Comparison of ENCODE assay signal across 17 cellular contexts in genomic region chr14:61694039-61694438, GRCh38. TPM values are rescaled to one million over a fixed set of nuclear protein-coding genes. Genes with fewer than 3 reads are reported as not detected.
DNase-seq lines count a peak whose midpoint lies in the region; ATAC-seq and TF ChIP-seq lines count a peak whose summit lies in the region.
"Had no signal": no experiment of that assay in that cellular context is flagged by ENCODE, and none has a peak within 500 bp of the region (broad histone marks: within the 10 kb centered on the region; RNA-seq: fewer than 3 reads in every experiment).

No MANE protein-coding gene starts in this region.

- no peak overlapping the region for H3K27ac ChIP-seq in BLaER1
- peak overlapping the region; percentile 94 for H3K27ac ChIP-seq in GM23248
- H3K27ac ChIP-seq: SJSA1 had no signal

- H3K4me1 ChIP-seq in BLaER1 (peaks cover 42% of the 10 kb centered on the region), GM23248 (ENCODE audit: insufficient read depth) (peaks cover 9% of the 10 kb centered on the region)

- peaks cover 2% of the 10 kb centered on the region for H3K9me3 Mint-ChIP-seq in activated CD8-positive, alpha-beta T cell treated with anti-CD3 and anti-CD28 coated beads, Interleukin-2, amount 10 ng/mL, durations not matched to agents 7 days and 5 days (ENCODE audit: insufficient read depth)
- H3K9me3 Mint-ChIP-seq in mesothelial cell of epicardium = no peaks in the 10 kb centered on the region

- peaks cover 46% of the 10 kb centered on the region for H3K4me1 Mint-ChIP-seq in activated CD8-positive, alpha-beta T cell treated with anti-CD3 and anti-CD28 coated beads, Interleukin-2, amount 10 ng/mL, durations not matched to agents 7 days and 5 days (ENCODE audit: low read depth)
- H3K4me1 Mint-ChIP-seq in mesothelial cell of epicardium = peaks cover 30% of the 10 kb centered on the region

- H3K4me3 ChIP-seq in BLaER1 = no peak overlapping the region
- H3K4me3 ChIP-seq in GM23248 = peak overlapping the region; percentile 75

- 98 to 99% methylated on average over 6 of the region's 6 CpGs for WGBS in GM23248 (ENCODE audit: low coverage in 1 of 2, low lambda C conversion rate in 2 of 2, missing lambda C conversion rate in 2 of 2), 2 experiments

- no peak for TF ChIP-seq CTCF in mesothelial cell of epicardium (IDR thresholded peaks at IDR 0.05; ENCODE audit: unreplicated experiment)

- no peak for ATAC-seq in activated CD8-positive, alpha-beta T cell treated with anti-CD3 and anti-CD28 coated beads, Interleukin-2, amount 10 ng/mL, durations not matched to agents 7 days and 5 days

- no peaks in the 10 kb centered on the region for H3K27me3 Mint-ChIP-seq in activated CD8-positive, alpha-beta T cell treated with anti-CD3 and anti-CD28 coated beads, Interleukin-2, amount 10 ng/mL, durations not matched to agents 7 days and 5 days (ENCODE audit: low read depth)
- H3K27me3 Mint-ChIP-seq in mesothelial cell of epicardium (ENCODE audit: low read depth) = no peaks in the 10 kb centered on the region
- H3K27me3 Mint-ChIP-seq: stimulated activated naive B cell treated with anti-CD40 and anti-IgM and Interleukin-4, amounts not matched to agents 10 μg/mL and 1 μg/mL and 100 μg/mL, for 72 hours had no signal

- H3K9me2 ChIP-seq in GM23248 (ENCODE audit: insufficient read depth) = no peaks in the 10 kb centered on the region

- no peaks in the 10 kb centered on the region for H3K36me3 ChIP-seq in BLaER1
- peaks cover 29% of the 10 kb centered on the region for H3K36me3 ChIP-seq in GM23248 (ENCODE audit: low read depth)
- H3K36me3 ChIP-seq: left ventricle myocardium inferior, pancreas had no signal

- H3K36me3 Mint-ChIP-seq in activated CD8-positive, alpha-beta T cell treated with anti-CD3 and anti-CD28 coated beads, Interleukin-2, amount 10 ng/mL, durations not matched to agents 7 days and 5 days (ENCODE audit: low read depth) = peaks cover 32% of the 10 kb centered on the region
- no peaks in the 10 kb centered on the region for H3K36me3 Mint-ChIP-seq in mesothelial cell of epicardium

- peaks cover 79% of the 10 kb centered on the region for H3K79me2 ChIP-seq in GM23248 (ENCODE audit: insufficient read depth)

- H3K27me3 ChIP-seq in BLaER1 (no peaks in the 10 kb centered on the region), GM23248 (replicated peaks; ENCODE audit: insufficient read depth) (no peaks in the 10 kb centered on the region)
- H3K27me3 ChIP-seq: pancreas, SJSA1 had no signal

- in situ Hi-C loops in GM23248 (cut with MboI) = loop anchor here (10.0 kb wide), 1 partner anchor 129 kb away; no protein-coding TSS in a partner anchor

- peak overlapping the region; percentile 98 for H3K4me3 Mint-ChIP-seq in activated CD8-positive, alpha-beta T cell treated with anti-CD3 and anti-CD28 coated beads, Interleukin-2, amount 10 ng/mL, durations not matched to agents 7 days and 5 days
- peak overlapping the region; percentile 98 for H3K4me3 Mint-ChIP-seq in mesothelial cell of epicardium

- DNase-seq in GM23248 = no peak
- no peak for DNase-seq in activated CD8-positive, alpha-beta T cell treated with anti-CD3 and anti-CD28 coated beads, Interleukin-2, amount 10 ng/mL, durations not matched to agents 7 days and 5 days
- DNase-seq in mesothelial cell of epicardium (ENCODE audit: low spot score in 2 of 2, unreplicated experiment in 2 of 2) = no peak
- no peak for DNase-seq in cerebellar nuclear complex (lab: John Stamatoyannopoulos, UW)
- DNase-seq in T1000 (lab: John Stamatoyannopoulos, UW) = no peak
- DNase-seq in retina = no peak
- DNase-seq in SIG-M5 treated with dmso at 0.1 percent for 504 hours (lab: John Stamatoyannopoulos, UW; ENCODE audit: unreplicated experiment) = no peak
- DNase-seq: aorta; effector CD4-positive, alpha-beta T cell; left ventricle myocardium inferior; NCI-H1417 treated with DMSO at 0.1 percent for 48 hours; NCI-H526; pancreas; stimulated activated CD4-positive, alpha-beta T cell treated with anti-CD3 and anti-CD28 coated beads, Interleukin-2, amount 100 ng/mL, for 24 hours; stimulated activated naive B cell treated with anti-CD40 and anti-IgM and Interleukin-4, amounts not matched to agents 10 μg/mL and 1 μg/mL and 100 μg/mL, for 72 hours had no signal

- H3K9me3 ChIP-seq in BLaER1 = peaks cover 13% of the 10 kb centered on the region; the same call in 1 of the 2 replicates
- no peaks in the 10 kb centered on the region for H3K9me3 ChIP-seq in GM23248 (ENCODE audit: low read depth)
- H3K9me3 ChIP-seq: pancreas, SJSA1 had no signal

- H3K4me2 ChIP-seq in BLaER1 = peak overlapping the region; percentile 79; the same call in 1 of the 2 replicates
- H3K4me2 ChIP-seq in GM23248 (ENCODE audit: unreplicated experiment) = peak overlapping the region; percentile 92

- CTCF ChIA-PET in activated CD8-positive, alpha-beta T cell treated with anti-CD3 and anti-CD28 coated beads, Interleukin-2, amount 10 ng/mL, durations not matched to agents 7 days and 5 days (lab: Charles Lee) = interaction anchor here (0.6 to 1.7 kb wide), 8 partner anchors 13 to 218 kb away, joined by 3 to 12 read pairs (median 3); no protein-coding TSS in a partner anchor

- H4K20me1 ChIP-seq in BLaER1 (peaks cover 32% of the 10 kb centered on the region), GM23248 (ENCODE audit: insufficient read depth) (no peaks in the 10 kb centered on the region)

- H2AFZ ChIP-seq in GM23248 = no peak overlapping the region; the same call in 1 of the 2 replicates

- peak overlapping the region; percentile 91 for H3K27ac Mint-ChIP-seq in activated CD8-positive, alpha-beta T cell treated with anti-CD3 and anti-CD28 coated beads, Interleukin-2, amount 10 ng/mL, durations not matched to agents 7 days and 5 days
- H3K27ac Mint-ChIP-seq in mesothelial cell of epicardium = peak overlapping the region; percentile 99

- POLR2A ChIA-PET in activated CD8-positive, alpha-beta T cell treated with anti-CD3 and anti-CD28 coated beads, Interleukin-2, amount 10 ng/mL, durations not matched to agents 7 days and 5 days (lab: Charles Lee) = interaction anchor here (0.8 to 2.9 kb wide), 5 partner anchors 15 to 363 kb away, joined by 3 to 31 read pairs (median 5); no protein-coding TSS in a partner anchor

- no peak overlapping the region for H3K9ac ChIP-seq in BLaER1
- H3K9ac ChIP-seq in GM23248 = peak overlapping the region; percentile 90

- peaks cover 40% of the 10 kb centered on the region for H3F3A ChIP-seq in GM23248 (ENCODE audit: insufficient read depth)

RNA-seq across cellular contexts. Expression of gene HIF1A, which starts 1.3 kb away (rescaled TPM):
- total RNA-seq in GM23248 (2014; rRNA removed; shearing (Covaris generic)) = 1,114 and 1,257 TPM in 2 replicates
- polyA plus RNA-seq in GM23248 (2016; fragmentation: Nextera tagmentation; extraction: Ambion mirVana) = 863 and 907 TPM in 2 replicates
- total RNA-seq in activated CD8-positive, alpha-beta T cell treated with anti-CD3 and anti-CD28 coated beads, Interleukin-2, amount 10 ng/mL, durations not matched to agents 7 days and 5 days = 100 to 1,000 TPM; 119 to 132 TPM
- total RNA-seq in mesothelial cell of epicardium = 124 to 133 TPM (median 126 TPM) in 3 replicates
